In the genomic region with DNA sequence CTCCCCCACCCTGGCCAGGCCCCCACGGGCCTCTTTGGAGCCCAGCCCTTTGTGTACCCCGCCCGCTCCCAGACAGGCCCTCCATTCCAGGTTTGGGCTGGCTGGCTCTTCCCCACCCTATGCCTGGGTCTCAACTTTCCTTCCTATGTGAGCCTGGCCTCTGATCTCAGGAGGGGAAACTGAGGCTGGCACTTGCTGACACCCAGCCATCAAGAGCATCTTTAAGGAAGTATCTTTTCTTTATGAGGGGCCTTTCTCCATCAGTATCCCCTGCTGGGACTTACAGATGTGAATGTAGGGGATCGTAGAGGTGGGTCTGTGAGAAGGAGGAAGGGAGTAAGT, we compare ENCODE assay signal across 17 cellular contexts. TPM values are rescaled to one million over a fixed set of nuclear protein-coding genes. Genes with fewer than 3 reads are reported as not detected.
DNase-seq lines count a peak whose midpoint lies in the region; ATAC-seq, FAIRE-seq and TF ChIP-seq lines count a peak whose summit lies in the region.
"Had no signal": no experiment of that assay in that cellular context is flagged by ENCODE, and none has a peak within 500 bp of the region (broad histone marks: within the 10 kb centered on the region; RNA-seq: fewer than 3 reads in every experiment).

No MANE protein-coding gene starts in this region.

- CTCF ChIA-PET in PC-3 (lab: Charles Lee), result interaction anchor here (0.6 kb wide), 1 partner anchor 298 kb away, joined by 5 read pairs; no protein-coding TSS in a partner anchor

- H3K36me3 Mint-ChIP-seq in CD14-positive monocyte, result peaks cover 7 to 15% of the 10 kb centered on the region in 2 donors
- H3K36me3 Mint-ChIP-seq in nephron progenitor cell (ENCODE audit: low read depth), result no peaks in the 10 kb centered on the region

- H3K4me1 ChIP-seq in PC-3 (ENCODE audit: insufficient read depth, low read length) (peaks cover 73% of the 10 kb centered on the region), pancreas (peaks cover 0 to 24% (median 23%) of the 10 kb centered on the region in 3 donors)
- H3K4me1 ChIP-seq: BLaER1 had no signal

- no peaks in the 10 kb centered on the region for H3K9me2 ChIP-seq in PC-3 (replicated peaks; ENCODE audit: low read length)

- H3K27ac Mint-ChIP-seq in CD14-positive monocyte (peak overlapping the region; percentile 90 to 98 (median 96)), nephron progenitor cell (no peak overlapping the region)
- H3K27ac Mint-ChIP-seq: activated T-helper 2 cell treated with anti-CD3 and anti-CD28 coated beads, Interferon-gamma antibody, Interleukin-2, Interleukin-4, amounts not matched to agents 10 μg/mL and 5 μg/mL and 100 μg/mL, durations not matched to agents 14 hours and 24 hours and 36 hours had no signal

- H3K9me3 Mint-ChIP-seq in CD14-positive monocyte (no peaks in the 10 kb centered on the region), nephron progenitor cell (no peaks in the 10 kb centered on the region)
- H3K9me3 Mint-ChIP-seq: activated T-helper 2 cell treated with anti-CD3 and anti-CD28 coated beads, Interferon-gamma antibody, Interleukin-2, Interleukin-4, amounts not matched to agents 10 μg/mL and 5 μg/mL and 100 μg/mL, durations not matched to agents 14 hours and 24 hours and 36 hours had no signal

- intact Hi-C loops in CD14-positive monocyte (cut with micrococcal nuclease) (loop anchor here in 1 of 2 donors (1.0 to 2.0 kb wide), 2 partner anchors 11 to 13 kb away; no protein-coding TSS in a partner anchor), PC-3 (cut with micrococcal nuclease) (no loop called here), pancreas (cut with DNase I) (no loop called here)

- ATAC-seq in PC-3 (no peak), pancreas (no peak), GM21723 (IDR thresholded peaks at IDR 0.05; ENCODE audit: unreplicated experiment) (no peak), GM21390 (IDR thresholded peaks at IDR 0.05; ENCODE audit: unreplicated experiment) (no peak)

- H3K79me2 ChIP-seq in PC-3 (ENCODE audit: low read length), result peaks cover 21% of the 10 kb centered on the region

- TF ChIP-seq CTCF in CD14-positive monocyte (IDR thresholded peaks at IDR 0.05) (no peak), PC-3 (conservative IDR thresholded peaks at IDR 0.05; ENCODE audit: low read depth, low read length) (no peak), epithelial cell of esophagus (IDR thresholded peaks at IDR 0.05; ENCODE audit: insufficient read depth, low read depth, low read length, missing control alignments) (no peak), pancreas (IDR thresholded peaks at IDR 0.05) (no peak), nephron progenitor cell (IDR thresholded peaks at IDR 0.05) (no peak)

- 44 to 48% methylated on average over 4 of the region's 4 CpGs for WGBS in pancreas, 2 donors

- BruUV-seq in PC-3 (replicated peaks; lab: Mats Ljungman, UMichigan), result no TSS peak

- H3K4me1 Mint-ChIP-seq in CD14-positive monocyte (peaks cover 74% of the 10 kb centered on the region), nephron progenitor cell (peaks cover 51% of the 10 kb centered on the region)

- POLR2A ChIA-PET in PC-3 (lab: Charles Lee; ENCODE audit: unreplicated experiment), result interaction anchor here (0.6 kb wide), 1 partner anchor 82 kb away, joined by 4 read pairs; a partner anchor contains a TSS

- FAIRE-seq in pancreas (lab: Jason Lieb, UNC), result no peak
- FAIRE-seq: GM12878 had no signal

- H3F3A ChIP-seq in PC-3 (ENCODE audit: low read length, unreplicated experiment), result no peaks in the 10 kb centered on the region

- H3K27ac ChIP-seq in PC-3 (ENCODE audit: low read length), result peak overlapping the region; percentile 56
- peak overlapping the region; percentile 20 to 81 (median 62) for H3K27ac ChIP-seq in pancreas
- H3K27ac ChIP-seq: BLaER1 had no signal

- H3K4me3 Mint-ChIP-seq in CD14-positive monocyte (peak overlapping the region; percentile 27 to 57), nephron progenitor cell (no peak overlapping the region)

- no peaks in the 10 kb centered on the region for H4K20me1 ChIP-seq in PC-3 (ENCODE audit: low read length)
- H4K20me1 ChIP-seq: BLaER1 had no signal

- H3K27me3 Mint-ChIP-seq in CD14-positive monocyte (ENCODE audit: low read depth in 3 of 3) (peaks cover 0 to 3% (median 1%) of the 10 kb centered on the region in 3 donors), nephron progenitor cell (ENCODE audit: low read depth, poor library complexity) (peaks cover 3% of the 10 kb centered on the region)

- no peaks in the 10 kb centered on the region for H3K9me3 ChIP-seq in PC-3 (ENCODE audit: low read length)
- no peaks in the 10 kb centered on the region for H3K9me3 ChIP-seq in pancreas
- H3K9me3 ChIP-seq: BLaER1 had no signal

- peak overlapping the region; percentile 28; the same call in 1 of the 2 replicates for H3K4me3 ChIP-seq in PC-3 (ENCODE audit: low read length)
- H3K4me3 ChIP-seq in epithelial cell of esophagus (ENCODE audit: low read length), result peak overlapping the region; percentile 10
- H3K4me3 ChIP-seq in pancreas, result no peak overlapping the region
- H3K4me3 ChIP-seq: BLaER1, GM12878 had no signal

- H3K36me3 ChIP-seq in PC-3 (ENCODE audit: low read depth, low read length) (no peaks in the 10 kb centered on the region), pancreas (no peaks in the 10 kb centered on the region)
- H3K36me3 ChIP-seq: BLaER1 had no signal

- H3K9ac ChIP-seq in PC-3 (ENCODE audit: low read length), result 0 out of 2 replicates have a peak overlapping the region, but pooled peaks have one; percentile 18
- H3K9ac ChIP-seq: BLaER1 had no signal

- H3K4me2 ChIP-seq in PC-3 (ENCODE audit: low read length), result peak overlapping the region; percentile 68
- H3K4me2 ChIP-seq: BLaER1 had no signal

- DNase-seq in CD14-positive monocyte (ENCODE audit: low spot score) (no peak), PC-3 (no peak), epithelial cell of esophagus (ENCODE audit: low read depth) (no peak), pancreas (no peak), nephron progenitor cell (no peak)
- no peak for DNase-seq in stimulated activated CD4-positive, alpha-beta T cell treated with anti-CD3 and anti-CD28 coated beads, Interleukin-15, amount 100 ng/mL, for 24 hours
- DNase-seq: activated CD4-positive, alpha-beta T cell treated with anti-CD3 and anti-CD28 coated beads, Interleukin-2, amount 50 U/mL, for 4 hours; cortex of kidney; Karpas-422; NCI-H187; NCI-H524; stimulated activated CD4-positive, alpha-beta T cell treated with anti-CD3 and anti-CD28 coated beads, Interleukin-12 subunit alpha, Interleukin-12 subunit beta, amount 100 ng/mL, for 4 hours had no signal

- no peaks in the 10 kb centered on the region for H3K27me3 ChIP-seq in PC-3 (ENCODE audit: low read length)
- H3K27me3 ChIP-seq in pancreas, result no peaks in the 10 kb centered on the region
- H3K27me3 ChIP-seq: BLaER1 had no signal

- no peak overlapping the region for H2AFZ ChIP-seq in PC-3 (ENCODE audit: low read length)

RNA-seq across cellular contexts. Expression of a gene that starts 5.6 kb away (rescaled TPM):
- polyA plus RNA-seq in CD14-positive monocyte (under 1 TPM in 1 of 2 donors, not detected in 1; 0.07 TPM), pancreas (1 to 10 TPM; 2.1 to 2.7 TPM)
- total RNA-seq in PC-3 (2014; rRNA removed) (6.8 and 7.0 TPM in 2 replicates), pancreas (1 to 10 TPM; 1.7 to 9.3 (median 3.5) TPM)
- total RNA-seq: activated T-helper 2 cell treated with anti-CD3 and anti-CD28 coated beads, Interferon-gamma antibody, Interleukin-2, Interleukin-4, amounts not matched to agents 10 μg/mL and 5 μg/mL and 100 μg/mL, durations not matched to agents 14 hours and 24 hours and 36 hours had no signal

RNA-seq across cellular contexts. Expression of a gene that starts 14.0 kb away (rescaled TPM):
- polyA plus RNA-seq in CD14-positive monocyte, result 100 to 1,000 TPM; 101 to 140 TPM
- 0.12 and 0.55 TPM in 2 replicates for total RNA-seq in PC-3 (2014; rRNA removed)
- 1 to 10 TPM in 4 of 6 donors, under 1 TPM in 2; 0.43 to 9.1 (median 1.9) TPM for total RNA-seq in pancreas
- polyA plus RNA-seq in pancreas, result 1 to 10 TPM in 1 of 2 donors, under 1 TPM in 1; 0.70 to 2.0 TPM

RNA-seq across cellular contexts. Expression of a gene that starts 14.4 kb away (rescaled TPM):
- not detected for polyA plus RNA-seq in CD14-positive monocyte
- 3.2 and 3.3 TPM in 2 replicates for total RNA-seq in PC-3 (2014; rRNA removed)
- 1 to 10 TPM; 3.2 to 7.9 (median 6.2) TPM for total RNA-seq in pancreas
- 10 to 100 TPM in 1 of 2 donors, 1 to 10 TPM in 1; 8.6 to 19.3 TPM for polyA plus RNA-seq in pancreas
- total RNA-seq: activated T-helper 2 cell treated with anti-CD3 and anti-CD28 coated beads, Interferon-gamma antibody, Interleukin-2, Interleukin-4, amounts not matched to agents 10 μg/mL and 5 μg/mL and 100 μg/mL, durations not matched to agents 14 hours and 24 hours and 36 hours had no signal

RNA-seq across cellular contexts. Expression of a gene that starts 34.1 kb away (rescaled TPM):
- polyA plus RNA-seq in CD14-positive monocyte (10 to 100 TPM; 59.1 to 65.6 TPM), pancreas (10 to 100 TPM; 63.8 to 91.6 TPM)
- total RNA-seq in PC-3 (2014; rRNA removed) (174 and 197 TPM in 2 replicates), pancreas (10 to 100 TPM in 5 of 6 donors, 1 to 10 TPM in 1; 9.8 to 24.8 (median 18.0) TPM)

RNA-seq across cellular contexts. Expression of a gene that starts 34.2 kb away (rescaled TPM):
- polyA plus RNA-seq in CD14-positive monocyte (10 to 100 TPM; 28.4 to 35.7 TPM), pancreas (10 to 100 TPM; 27.7 to 48.4 TPM)
- total RNA-seq in PC-3 (2014; rRNA removed) (18.1 and 27.0 TPM in 2 replicates), pancreas (10 to 100 TPM; 17.9 to 25.1 (median 19.9) TPM)

Comparison
In these comparisons a context has a peak if more than half of its experiments do, and no peak if none do; other contexts are left out.
1. H3K4me3 ChIP-seq: peak in PC-3 (single experiment) and epithelial cell of esophagus (single experiment); none in pancreas (0 of 4).